In genomic region chr1:211377539-211378461, GRCh38 we compare ENCODE assay signal across 12 cellular contexts. TPM values are rescaled to one million over a fixed set of nuclear protein-coding genes. Genes with fewer than 3 reads are reported as not detected.
DNase-seq lines count a peak whose midpoint lies in the region; ATAC-seq and TF ChIP-seq lines count a peak whose summit lies in the region.
"Had no signal": no experiment of that assay in that cellular context is flagged by ENCODE, and none has a peak within 500 bp of the region (broad histone marks: within the 10 kb centered on the region; RNA-seq: fewer than 3 reads in every experiment).

No MANE protein-coding gene starts in this region.

- CTCF ChIA-PET in activated CD8-positive, alpha-beta T cell treated with anti-CD3 and anti-CD28 coated beads for 36 hours (lab: Charles Lee): interaction anchor here (1.1 to 1.6 kb wide), 2 partner anchors 54 to 137 kb away, joined by 4 read pairs; no protein-coding TSS in a partner anchor
- CTCF ChIA-PET in activated CD8-positive, alpha-beta T cell treated with anti-CD3 and anti-CD28 coated beads, Interleukin-2, amount 10 ng/mL, durations not matched to agents 7 days and 5 days (lab: Charles Lee): no interaction called here

- peaks cover 26% of the 10 kb centered on the region for H3K36me3 Mint-ChIP-seq in activated CD8-positive, alpha-beta T cell treated with anti-CD3 and anti-CD28 coated beads for 36 hours (ENCODE audit: low read depth)
- peaks cover 46% of the 10 kb centered on the region for H3K36me3 Mint-ChIP-seq in activated CD8-positive, alpha-beta T cell treated with anti-CD3 and anti-CD28 coated beads, Interleukin-2, amount 10 ng/mL, durations not matched to agents 7 days and 5 days (ENCODE audit: low read depth)
- H3K36me3 Mint-ChIP-seq in stimulated activated effector memory CD8-positive, alpha-beta T cell treated with anti-CD3 and anti-CD28 coated beads, Interleukin-12 subunit alpha, Interleukin-12 subunit beta, amount 100 ng/mL, for 72 hours: peaks cover 54% of the 10 kb centered on the region
- H3K36me3 Mint-ChIP-seq: neural progenitor cell had no signal

- POLR2A ChIA-PET in activated CD8-positive, alpha-beta T cell treated with anti-CD3 and anti-CD28 coated beads for 36 hours (lab: Charles Lee): no interaction called here
- POLR2A ChIA-PET in activated CD8-positive, alpha-beta T cell treated with anti-CD3 and anti-CD28 coated beads, Interleukin-2, amount 10 ng/mL, durations not matched to agents 7 days and 5 days (lab: Charles Lee): interaction anchor here (0.6 kb wide), 1 partner anchor 158 kb away, joined by 3 read pairs; no protein-coding TSS in a partner anchor

- peak overlapping the region; percentile 54 for H3K27ac Mint-ChIP-seq in activated CD8-positive, alpha-beta T cell treated with anti-CD3 and anti-CD28 coated beads for 36 hours
- H3K27ac Mint-ChIP-seq in activated CD8-positive, alpha-beta T cell treated with anti-CD3 and anti-CD28 coated beads, Interleukin-2, amount 10 ng/mL, durations not matched to agents 7 days and 5 days: no peak overlapping the region
- peak overlapping the region; percentile 23 for H3K27ac Mint-ChIP-seq in stimulated activated effector memory CD8-positive, alpha-beta T cell treated with anti-CD3 and anti-CD28 coated beads, Interleukin-12 subunit alpha, Interleukin-12 subunit beta, amount 100 ng/mL, for 72 hours

- in situ Hi-C loops in KBM-7 (cut with MboI; ENCODE audit: low pct_unique_long_range_greater_than_20kb, low sequenced_read_pairs): no loop called here

- H3K4me1 Mint-ChIP-seq in activated CD8-positive, alpha-beta T cell treated with anti-CD3 and anti-CD28 coated beads for 36 hours (ENCODE audit: low read depth): peaks cover 52% of the 10 kb centered on the region
- peaks cover 20% of the 10 kb centered on the region for H3K4me1 Mint-ChIP-seq in activated CD8-positive, alpha-beta T cell treated with anti-CD3 and anti-CD28 coated beads, Interleukin-2, amount 10 ng/mL, durations not matched to agents 7 days and 5 days (ENCODE audit: low read depth)
- peaks cover 54% of the 10 kb centered on the region for H3K4me1 Mint-ChIP-seq in stimulated activated effector memory CD8-positive, alpha-beta T cell treated with anti-CD3 and anti-CD28 coated beads, Interleukin-12 subunit alpha, Interleukin-12 subunit beta, amount 100 ng/mL, for 72 hours

- intact Hi-C loops in activated CD8-positive, alpha-beta T cell treated with anti-CD3 and anti-CD28 coated beads for 36 hours (cut with micrococcal nuclease): no loop called here

- H3K4me3 Mint-ChIP-seq in activated CD8-positive, alpha-beta T cell treated with anti-CD3 and anti-CD28 coated beads for 36 hours: no peak overlapping the region
- H3K4me3 Mint-ChIP-seq in activated CD8-positive, alpha-beta T cell treated with anti-CD3 and anti-CD28 coated beads, Interleukin-2, amount 10 ng/mL, durations not matched to agents 7 days and 5 days: no peak overlapping the region
- H3K4me3 Mint-ChIP-seq in stimulated activated effector memory CD8-positive, alpha-beta T cell treated with anti-CD3 and anti-CD28 coated beads, Interleukin-12 subunit alpha, Interleukin-12 subunit beta, amount 100 ng/mL, for 72 hours: no peak overlapping the region
- H3K4me3 Mint-ChIP-seq: neural progenitor cell had no signal

- H3K9me3 Mint-ChIP-seq in activated CD8-positive, alpha-beta T cell treated with anti-CD3 and anti-CD28 coated beads for 36 hours: no peaks in the 10 kb centered on the region
- H3K9me3 Mint-ChIP-seq in activated CD8-positive, alpha-beta T cell treated with anti-CD3 and anti-CD28 coated beads, Interleukin-2, amount 10 ng/mL, durations not matched to agents 7 days and 5 days (ENCODE audit: insufficient read depth): no peaks in the 10 kb centered on the region
- H3K9me3 Mint-ChIP-seq in stimulated activated effector memory CD8-positive, alpha-beta T cell treated with anti-CD3 and anti-CD28 coated beads, Interleukin-12 subunit alpha, Interleukin-12 subunit beta, amount 100 ng/mL, for 72 hours: no peaks in the 10 kb centered on the region
- H3K9me3 Mint-ChIP-seq: neural progenitor cell had no signal

- H3K27me3 Mint-ChIP-seq in activated CD8-positive, alpha-beta T cell treated with anti-CD3 and anti-CD28 coated beads for 36 hours: no peaks in the 10 kb centered on the region
- H3K27me3 Mint-ChIP-seq in activated CD8-positive, alpha-beta T cell treated with anti-CD3 and anti-CD28 coated beads, Interleukin-2, amount 10 ng/mL, durations not matched to agents 7 days and 5 days (ENCODE audit: low read depth): no peaks in the 10 kb centered on the region

- TF ChIP-seq CTCF in activated CD8-positive, alpha-beta T cell treated with anti-CD3 and anti-CD28 coated beads for 36 hours (IDR thresholded peaks at IDR 0.05): no peak

- ATAC-seq in activated CD8-positive, alpha-beta T cell treated with anti-CD3 and anti-CD28 coated beads for 36 hours: no peak
- no peak for ATAC-seq in activated CD8-positive, alpha-beta T cell treated with anti-CD3 and anti-CD28 coated beads, Interleukin-2, amount 10 ng/mL, durations not matched to agents 7 days and 5 days
- ATAC-seq in stimulated activated effector memory CD8-positive, alpha-beta T cell treated with anti-CD3 and anti-CD28 coated beads, Interleukin-12 subunit alpha, Interleukin-12 subunit beta, amount 100 ng/mL, for 72 hours: no peak
- ATAC-seq in GM18861 (IDR thresholded peaks at IDR 0.05; ENCODE audit: unreplicated experiment): no peak
- ATAC-seq: upper lobe of right lung had no signal

- no peak for DNase-seq in activated CD8-positive, alpha-beta T cell treated with anti-CD3 and anti-CD28 coated beads for 36 hours
- no peak for DNase-seq in activated CD8-positive, alpha-beta T cell treated with anti-CD3 and anti-CD28 coated beads, Interleukin-2, amount 10 ng/mL, durations not matched to agents 7 days and 5 days
- DNase-seq in amniotic epithelial cell (ENCODE audit: low read depth) (peak; percentile 23), iPS-NIHi7 (ENCODE audit: extremely low spot score) (peak; percentile 24), T-helper 9 cell (no peak), KBM-7 (no peak)
- no peak for DNase-seq in stimulated activated effector memory CD8-positive, alpha-beta T cell treated with anti-CD3 and anti-CD28 coated beads, Interleukin-12 subunit alpha, Interleukin-12 subunit beta, amount 100 ng/mL, for 72 hours (ENCODE audit: low spot score in 2 of 2)
- DNase-seq: activated T-cell treated with anti-CD3 and anti-CD28 coated beads, Interleukin-2, amount 50 U/mL, for 1 hour; NCI-H1092 treated with DMSO at 0.1 percent for 48 hours; upper lobe of right lung had no signal

RNA-seq across cellular contexts. Expression of gene TRAF5, which starts 51.2 kb away (rescaled TPM):
- 10 to 100 TPM; 40.6 to 42.5 TPM for total RNA-seq in activated CD8-positive, alpha-beta T cell treated with anti-CD3 and anti-CD28 coated beads for 36 hours
- 10 to 100 TPM; 61.1 to 64.4 TPM for total RNA-seq in activated CD8-positive, alpha-beta T cell treated with anti-CD3 and anti-CD28 coated beads, Interleukin-2, amount 10 ng/mL, durations not matched to agents 7 days and 5 days

Comparison
In these comparisons a context has a peak if more than half of its experiments do, and no peak if none do; other contexts are left out.
1. DNase-seq: peak in amniotic epithelial cell (single experiment) and iPS-NIHi7 (single experiment); none in activated CD8-positive, alpha-beta T cell treated with anti-CD3 and anti-CD28 coated beads for 36 hours (single experiment), activated CD8-positive, alpha-beta T cell treated with anti-CD3 and anti-CD28 coated beads, Interleukin-2, amount 10 ng/mL, durations not matched to agents 7 days and 5 days (single experiment), stimulated activated effector memory CD8-positive, alpha-beta T cell treated with anti-CD3 and anti-CD28 coated beads, Interleukin-12 subunit alpha, Interleukin-12 subunit beta, amount 100 ng/mL, for 72 hours (0 of 2), T-helper 9 cell (single experiment) and KBM-7 (single experiment).